Comparison of ENCODE assay signal across 8 cellular contexts in genomic region chr15:43132830-43133428, GRCh38. TPM values are rescaled to one million over a fixed set of nuclear protein-coding genes. Genes with fewer than 3 reads are reported as not detected.
DNase-seq lines count a peak whose midpoint lies in the region; ATAC-seq and TF ChIP-seq lines count a peak whose summit lies in the region.

No MANE protein-coding gene starts in this region.

- WGBS in mesodermal cell (ENCODE audit: insufficient coverage in 2 of 2), 2 experiments, result 24 to 28% methylated on average over 6 to 17 of the region's 20 CpGs

- DNase-seq in cardiac muscle cell (ENCODE audit: low read depth in 1 of 2, low spot score in 1 of 2), result no peak
- DNase-seq in Right ventricle myocardium inferior (ENCODE audit: missing footprints), result no peak
- no peak for DNase-seq in central memory CD8-positive, alpha-beta T cell (ENCODE audit: low spot score in 2 of 2)
- no peak for DNase-seq in DMS153 (lab: John Stamatoyannopoulos, UW)
- no peak for DNase-seq in AG08396 (ENCODE audit: low spot score)
- no peak for DNase-seq in retina
- DNase-seq in GM13976 (ENCODE audit: low spot score), result no peak

- peak overlapping the region; percentile 89 for H3K4me3 Mint-ChIP-seq in central memory CD8-positive, alpha-beta T cell

- H3K27me3 Mint-ChIP-seq in central memory CD8-positive, alpha-beta T cell, result peaks cover 19% of the 10 kb centered on the region

- peak overlapping the region; percentile 95 for H3K27ac Mint-ChIP-seq in central memory CD8-positive, alpha-beta T cell (ENCODE audit: low read depth)

- peaks cover 13% of the 10 kb centered on the region for H3K4me1 Mint-ChIP-seq in central memory CD8-positive, alpha-beta T cell

- H3K27ac ChIP-seq in cardiac muscle cell (no peak overlapping the region), mesodermal cell (ENCODE audit: low read depth, low read length, severe bottlenecking) (no peak overlapping the region)

- peaks cover 6% of the 10 kb centered on the region for H3K27me3 ChIP-seq in cardiac muscle cell

- in situ Hi-C loops in GM13976 (cut with MboI; ENCODE audit: low sequenced_read_pairs, unreplicated experiment), result no loop called here

- H3K4me1 ChIP-seq in cardiac muscle cell (ENCODE audit: low read depth), result no peaks in the 10 kb centered on the region
- H3K4me1 ChIP-seq in mesodermal cell (ENCODE audit: control insufficient read depth, insufficient read depth, low read length, poor library complexity, severe bottlenecking), result no peaks in the 10 kb centered on the region

- intact Hi-C loops in Right ventricle myocardium inferior (cut with DNase I), result no loop called here

- H3K9me3 ChIP-seq in cardiac muscle cell (ENCODE audit: low read depth), result no peaks in the 10 kb centered on the region
- H3K9me3 ChIP-seq in mesodermal cell (ENCODE audit: control insufficient read depth, low read length), result peaks cover 4% of the 10 kb centered on the region

- H3K36me3 Mint-ChIP-seq in central memory CD8-positive, alpha-beta T cell (ENCODE audit: insufficient read depth), result peaks cover 19% of the 10 kb centered on the region

- no peaks in the 10 kb centered on the region for H3K36me3 ChIP-seq in cardiac muscle cell
- H3K36me3 ChIP-seq in mesodermal cell (ENCODE audit: control insufficient read depth, insufficient read depth, low read length), result no peaks in the 10 kb centered on the region

- TF ChIP-seq CTCF in cardiac muscle cell (IDR thresholded peaks at IDR 0.05; ENCODE audit: low read depth, low read length) (no peak), GM13976 (IDR thresholded peaks at IDR 0.05; ENCODE audit: borderline replicate concordance, control extremely low read depth, extremely low read depth, insufficient read depth, missing control alignments) (no peak)

- H3K4me3 ChIP-seq in cardiac muscle cell, result peak overlapping the region; percentile 67
- peak overlapping the region; percentile 55 for H3K4me3 ChIP-seq in mesodermal cell (ENCODE audit: extremely low read depth, insufficient read depth, low read length, poor library complexity, severe bottlenecking)

- ATAC-seq in Right ventricle myocardium inferior, result no peak
- no peak for ATAC-seq in central memory CD8-positive, alpha-beta T cell (replicated peaks; ENCODE audit: extremely low read depth, poor library complexity, severe bottlenecking)

- no peaks in the 10 kb centered on the region for H3K9me3 Mint-ChIP-seq in central memory CD8-positive, alpha-beta T cell

RNA-seq across cellular contexts. Expression of gene TMEM62, which starts 0.5 kb away (rescaled TPM):
- total RNA-seq in cardiac muscle cell (8.6 and 9.1 TPM in 2 replicates), Right ventricle myocardium inferior (11.7 TPM)
- 7.8 and 9.1 TPM in 2 replicates for polyA plus RNA-seq in cardiac muscle cell
- polyA plus RNA-seq in mesodermal cell (2013, experiment 1 of 2), result 1.4 TPM
- 3.3 TPM for polyA plus RNA-seq in mesodermal cell (2013, experiment 2 of 2)

RNA-seq across cellular contexts. Expression of gene UBR1, which starts 27.1 kb away (rescaled TPM):
- total RNA-seq in cardiac muscle cell (20.6 and 22.2 TPM in 2 replicates), Right ventricle myocardium inferior (20.2 TPM)
- polyA plus RNA-seq in cardiac muscle cell, result 15.1 and 17.8 TPM in 2 replicates
- polyA plus RNA-seq in mesodermal cell (2013, experiment 1 of 2), result 15.0 TPM
- polyA plus RNA-seq in mesodermal cell (2013, experiment 2 of 2), result 15.4 TPM

RNA-seq across cellular contexts. Expression of gene CCNDBP1, which starts 52.3 kb away (rescaled TPM):
- total RNA-seq in cardiac muscle cell (77.4 and 117 TPM in 2 replicates), Right ventricle myocardium inferior (54.6 TPM)
- 82.4 and 104 TPM in 2 replicates for polyA plus RNA-seq in cardiac muscle cell
- polyA plus RNA-seq in mesodermal cell (2013, experiment 1 of 2), result 52.9 TPM
- polyA plus RNA-seq in mesodermal cell (2013, experiment 2 of 2), result 45.5 TPM
